36 cellular contexts compared by ENCODE assay signal in the genomic region with DNA sequence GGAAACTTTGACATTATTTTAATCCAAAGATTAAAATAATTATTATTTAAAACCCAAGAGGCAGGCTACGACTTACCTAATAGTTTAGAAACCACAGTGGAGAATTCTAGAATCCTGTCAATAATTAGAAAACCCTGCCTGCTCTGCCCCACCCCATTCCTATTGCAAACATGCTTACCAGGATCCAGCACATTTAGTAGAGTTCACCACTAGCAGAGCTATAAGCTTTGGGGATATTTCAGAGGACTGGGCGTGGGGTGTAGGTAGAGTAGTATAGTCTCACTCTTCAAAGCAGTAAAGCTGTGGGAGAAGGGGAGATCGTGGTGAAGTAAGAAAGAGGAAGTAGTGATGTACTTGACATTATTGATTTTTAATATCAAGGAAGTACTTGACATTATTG.
"Had no signal": no experiment of that assay in that cellular context is flagged by ENCODE, and none has a peak within 500 bp of the region (broad histone marks: within the 10 kb centered on the region; RNA-seq: fewer than 3 reads in every experiment).

No MANE protein-coding gene starts in this region.

- H3K4me3 ChIP-seq: adrenal gland, body of pancreas, breast epithelium had no signal

- H3K4me3 Mint-ChIP-seq: activated B cell treated with CpG ODN at 0.5 μM for 24 hours; activated CD4-positive, alpha-beta memory T cell treated with anti-CD3 and anti-CD28 coated beads for 36 hours; activated CD4-positive, alpha-beta T cell treated with anti-CD3 and anti-CD28 coated beads, Interleukin-2, amount 10 ng/mL, durations not matched to agents 24 days and 14 days; activated CD8-positive, alpha-beta T cell treated with anti-CD3 and anti-CD28 coated beads for 36 hours; activated naive CD4-positive, alpha-beta T cell treated with anti-CD3 and anti-CD28 coated beads for 36 hours; activated naive CD8-positive, alpha-beta T cell treated with anti-CD3 and anti-CD28 coated beads for 36 hours; activated T-cell treated with anti-CD3 and anti-CD28 coated beads, Interleukin-2, amount 50 U/mL, for 4 hours; activated T-cell treated with anti-CD3 and anti-CD28 coated beads, Interleukin-2, amount 50 U/mL, for 72 hours; activated T-helper 1 cell treated with anti-CD3 and anti-CD28 coated beads, Interleukin-12 subunit alpha, Interleukin-12 subunit beta, Interleukin-2, Interleukin-4 antibody, amounts not matched to agents 30 ng/mL and 10 ng/mL and 1 ng/mL, durations not matched to agents 14 hours and 24 hours and 36 hours; activated T-helper 17 cell treated with anti-CD3 and anti-CD28 coated beads, Interleukin-2, amount 50 U/mL, for 72 hours; T-helper 1 cell treated with Interleukin-12 subunit alpha and Interleukin-12 subunit beta and Interleukin-4 antibody, amounts not matched to agents 30 μg/mL and 1 μg/mL, for 36 hours; T-helper 2 cell treated with Interferon-gamma antibody and Interleukin-4, amounts not matched to agents 5 μg/mL and 100 μg/mL, for 36 hours had no signal

- H3K27me3 ChIP-seq: adrenal gland, body of pancreas, brain microvascular endothelial cell, breast epithelium had no signal

- H3K27ac ChIP-seq: adrenal gland, brain microvascular endothelial cell, breast epithelium, VCaP had no signal

- H3K27me3 Mint-ChIP-seq: activated CD8-positive, alpha-beta T cell treated with anti-CD3 and anti-CD28 coated beads for 36 hours; activated naive CD8-positive, alpha-beta T cell treated with anti-CD3 and anti-CD28 coated beads for 36 hours had no signal

- H3K4me1 Mint-ChIP-seq: activated B cell treated with CpG ODN at 0.5 μM for 24 hours; activated CD4-positive, alpha-beta T cell treated with anti-CD3 and anti-CD28 coated beads, Interleukin-2, amount 10 ng/mL, durations not matched to agents 24 days and 14 days; activated naive CD8-positive, alpha-beta T cell treated with anti-CD3 and anti-CD28 coated beads for 36 hours; activated T-helper 17 cell treated with anti-CD3 and anti-CD28 coated beads, Interleukin-2, amount 50 U/mL, for 72 hours had no signal

- DNase-seq: activated B cell treated with CpG ODN at 0.5 μM for 24 hours; activated CD4-positive, alpha-beta memory T cell treated with anti-CD3 and anti-CD28 coated beads for 36 hours; activated CD4-positive, alpha-beta T cell treated with anti-CD3 and anti-CD28 coated beads for 4 hours; activated CD4-positive, alpha-beta T cell treated with anti-CD3 and anti-CD28 coated beads, Interleukin-2, amount 10 ng/mL, durations not matched to agents 24 days and 14 days; activated CD4-positive, alpha-beta T cell treated with anti-CD3 and anti-CD28 coated beads, Interleukin-2, amount 50 U/mL, for 1 hour; activated CD4-positive, alpha-beta T cell treated with anti-CD3 and anti-CD28 coated beads, Interleukin-2, amount 50 U/mL, for 4 hours; activated CD4-positive, CD25-positive, alpha-beta regulatory T cell treated with anti-CD3 and anti-CD28 coated beads, Interleukin-2, amount 50 U/mL, for 72 hours; activated CD8-positive, alpha-beta memory T cell treated with anti-CD3 and anti-CD28 coated beads, Interleukin-2, amount 50 U/mL, for 4 hours; activated CD8-positive, alpha-beta T cell treated with anti-CD3 and anti-CD28 coated beads for 36 hours; activated effector memory CD4-positive, alpha-beta T cell treated with anti-CD3 and anti-CD28 coated beads, Interleukin-2, amount 50 U/mL, for 16 hours; activated gamma-delta T cell treated with Interleukin-2 at 50 U/mL for 16 hours; activated naive CD4-positive, alpha-beta T cell; activated naive CD4-positive, alpha-beta T cell treated with anti-CD3 and anti-CD28 coated beads for 36 hours; activated naive CD4-positive, alpha-beta T cell treated with anti-CD3 and anti-CD28 coated beads, Interleukin-2, amount 50 U/mL, for 16 hours; activated naive CD8-positive, alpha-beta T cell treated with anti-CD3 and anti-CD28 coated beads for 36 hours; activated T-cell treated with anti-CD3 and anti-CD28 coated beads for 4 hours; activated T-cell treated with anti-CD3 and anti-CD28 coated beads, Interleukin-2, amount 50 U/mL, for 1 hour; activated T-cell treated with anti-CD3 and anti-CD28 coated beads, Interleukin-2, amount 50 U/mL, for 4 hours; activated T-cell treated with anti-CD3 and anti-CD28 coated beads, Interleukin-2, amount 50 U/mL, for 72 hours; adrenal gland; amniotic stem cell; aorta; body of pancreas; brain microvascular endothelial cell; central memory CD4-positive, alpha-beta T cell; SW 1271; T-helper 1 cell; T-helper 2 cell; T-helper 9 cell had no signal

- H3K27ac Mint-ChIP-seq: activated B cell treated with CpG ODN at 0.5 μM for 24 hours; activated CD4-positive, alpha-beta memory T cell treated with anti-CD3 and anti-CD28 coated beads for 36 hours; activated CD4-positive, alpha-beta T cell treated with anti-CD3 and anti-CD28 coated beads, Interleukin-2, amount 10 ng/mL, durations not matched to agents 24 days and 14 days; activated CD8-positive, alpha-beta T cell treated with anti-CD3 and anti-CD28 coated beads for 36 hours; activated naive CD4-positive, alpha-beta T cell treated with anti-CD3 and anti-CD28 coated beads for 36 hours; activated naive CD4-positive, alpha-beta T cell treated with anti-CD3 and anti-CD28 coated beads, Interleukin-2, amount 50 U/mL, for 72 hours; activated naive CD8-positive, alpha-beta T cell treated with anti-CD3 and anti-CD28 coated beads for 36 hours; activated T-cell treated with anti-CD3 and anti-CD28 coated beads, Interleukin-2, amount 50 U/mL, for 72 hours; activated T-helper 1 cell treated with anti-CD3 and anti-CD28 coated beads, Interleukin-12 subunit alpha, Interleukin-12 subunit beta, Interleukin-2, Interleukin-4 antibody, amounts not matched to agents 30 ng/mL and 10 ng/mL and 1 ng/mL, durations not matched to agents 14 hours and 24 hours and 36 hours; activated T-helper 17 cell treated with anti-CD3 and anti-CD28 coated beads, Interleukin-2, amount 50 U/mL, for 72 hours; T-helper 1 cell treated with Interleukin-12 subunit alpha and Interleukin-12 subunit beta and Interleukin-4 antibody, amounts not matched to agents 30 μg/mL and 1 μg/mL, for 36 hours; T-helper 2 cell treated with Interferon-gamma antibody and Interleukin-4, amounts not matched to agents 5 μg/mL and 100 μg/mL, for 36 hours had no signal

- H3K36me3 ChIP-seq: adrenal gland, brain microvascular endothelial cell, breast epithelium had no signal

- H3K36me3 Mint-ChIP-seq: activated CD4-positive, alpha-beta memory T cell treated with anti-CD3 and anti-CD28 coated beads for 36 hours; activated naive CD8-positive, alpha-beta T cell treated with anti-CD3 and anti-CD28 coated beads for 36 hours had no signal

- H3K9me3 Mint-ChIP-seq: activated CD4-positive, alpha-beta memory T cell treated with anti-CD3 and anti-CD28 coated beads for 36 hours; activated CD4-positive, alpha-beta T cell treated with anti-CD3 and anti-CD28 coated beads, Interleukin-2, amount 10 ng/mL, durations not matched to agents 24 days and 14 days; activated CD8-positive, alpha-beta T cell treated with anti-CD3 and anti-CD28 coated beads for 36 hours; activated naive CD4-positive, alpha-beta T cell treated with anti-CD3 and anti-CD28 coated beads for 36 hours; activated naive CD4-positive, alpha-beta T cell treated with anti-CD3 and anti-CD28 coated beads, Interleukin-2, amount 50 U/mL, for 72 hours; activated naive CD8-positive, alpha-beta T cell treated with anti-CD3 and anti-CD28 coated beads for 36 hours; activated T-cell treated with anti-CD3 and anti-CD28 coated beads, Interleukin-2, amount 50 U/mL, for 4 hours; activated T-cell treated with anti-CD3 and anti-CD28 coated beads, Interleukin-2, amount 50 U/mL, for 72 hours; activated T-helper 1 cell treated with anti-CD3 and anti-CD28 coated beads, Interleukin-12 subunit alpha, Interleukin-12 subunit beta, Interleukin-2, Interleukin-4 antibody, amounts not matched to agents 30 ng/mL and 10 ng/mL and 1 ng/mL, durations not matched to agents 14 hours and 24 hours and 36 hours; activated T-helper 17 cell treated with anti-CD3 and anti-CD28 coated beads, Interleukin-2, amount 50 U/mL, for 72 hours; T-helper 1 cell treated with Interleukin-12 subunit alpha and Interleukin-12 subunit beta and Interleukin-4 antibody, amounts not matched to agents 30 μg/mL and 1 μg/mL, for 36 hours; T-helper 2 cell treated with Interferon-gamma antibody and Interleukin-4, amounts not matched to agents 5 μg/mL and 100 μg/mL, for 36 hours had no signal

- ATAC-seq: activated CD8-positive, alpha-beta T cell treated with anti-CD3 and anti-CD28 coated beads for 36 hours; activated naive CD4-positive, alpha-beta T cell treated with anti-CD3 and anti-CD28 coated beads, Interleukin-2, amount 50 U/mL, for 72 hours; activated T-cell treated with anti-CD3 and anti-CD28 coated beads, Interleukin-2, amount 50 U/mL, for 4 hours; activated T-cell treated with anti-CD3 and anti-CD28 coated beads, Interleukin-2, amount 50 U/mL, for 72 hours; activated T-helper 17 cell treated with anti-CD3 and anti-CD28 coated beads, Interleukin-2, amount 50 U/mL, for 72 hours; body of pancreas had no signal

- H3K9me3 ChIP-seq: adrenal gland, body of pancreas, breast epithelium had no signal

- H3K4me1 ChIP-seq: adrenal gland, breast epithelium had no signal
